Comparison of ENCODE assay signal across 15 cellular contexts in genomic region chr17:5225668-5226457, GRCh38. TPM values are rescaled to one million over a fixed set of nuclear protein-coding genes. Genes with fewer than 3 reads are reported as not detected.
DNase-seq lines count a peak whose midpoint lies in the region; ATAC-seq and TF ChIP-seq lines count a peak whose summit lies in the region.
"Had no signal": no experiment of that assay in that cellular context is flagged by ENCODE, and none has a peak within 500 bp of the region (broad histone marks: within the 10 kb centered on the region; RNA-seq: fewer than 3 reads in every experiment).

No MANE protein-coding gene starts in this region.

- POLR2A ChIA-PET in naive thymus-derived CD4-positive, alpha-beta T cell (lab: Charles Lee), result interaction anchor here (0.6 to 1.6 kb wide), 3 partner anchors 11 to 56 kb away, joined by 4 to 5 read pairs (median 4); partner anchors contain the start of gene RABEP1

- peak overlapping the region; percentile 73 for H3K4me3 ChIP-seq in GM12865 (ENCODE audit: low read depth, low read length)
- H3K4me3 ChIP-seq in naive thymus-derived CD4-positive, alpha-beta T cell (ENCODE audit: low read length), result no peak overlapping the region

- peak overlapping the region in 5 of 9 donors; percentile 6 to 81 (median 73) for H3K27ac Mint-ChIP-seq in naive thymus-derived CD4-positive, alpha-beta T cell
- no peak overlapping the region for H3K27ac Mint-ChIP-seq in glutamatergic neuron (ENCODE audit: unreplicated experiment)
- H3K27ac Mint-ChIP-seq: T-helper 2 cell treated with Interferon-gamma antibody and Interleukin-4, amounts not matched to agents 5 μg/mL and 100 μg/mL, for 36 hours had no signal

- intact Hi-C loops in naive thymus-derived CD4-positive, alpha-beta T cell (cut with micrococcal nuclease), result loop anchor here in 1 of 2 donors (2.0 kb wide), 1 partner anchor 17 kb away; no protein-coding TSS in a partner anchor

- TF ChIP-seq CTCF in GM12865 (IDR thresholded peaks at IDR 0.05; ENCODE audit: insufficient read depth, low read depth, low read length, missing control alignments), result no peak
- TF ChIP-seq CTCF in glutamatergic neuron (IDR thresholded peaks at IDR 0.05; ENCODE audit: partially characterized antibody, unreplicated experiment), result no peak

- peak; percentile 32 for ATAC-seq in GM21390 (IDR thresholded peaks at IDR 0.05; ENCODE audit: unreplicated experiment)
- ATAC-seq in naive thymus-derived CD4-positive, alpha-beta T cell, result peak; percentile 28
- ATAC-seq in HG03521 (IDR thresholded peaks at IDR 0.05; ENCODE audit: unreplicated experiment), result no peak

- DNase-seq in GM12865 (ENCODE audit: low read depth) (peak; percentile 96), NOMO-1 treated with dmso at 0.1 percent for 144 hours (lab: John Stamatoyannopoulos, UW; ENCODE audit: unreplicated experiment) (peak; percentile 10), UCSD-AML1 (lab: John Stamatoyannopoulos, UW; ENCODE audit: unreplicated experiment) (no peak), COR-L47 (lab: John Stamatoyannopoulos, UW) (no peak), glutamatergic neuron (no peak)
- DNase-seq in naive thymus-derived CD4-positive, alpha-beta T cell, result no peak
- DNase-seq: CD4-positive, alpha-beta memory T cell; GOT3; NCI-H526; stimulated activated CD4-positive, alpha-beta T cell treated with anti-CD3 and anti-CD28 coated beads, Interleukin-12 subunit alpha, Interleukin-12 subunit beta, amount 100 ng/mL, for 4 hours had no signal

- H3K27ac ChIP-seq in naive thymus-derived CD4-positive, alpha-beta T cell (ENCODE audit: low read depth, low read length), result no peak overlapping the region

- peaks cover 0 to 52% (median 17%) of the 10 kb centered on the region in 5 donors for H3K36me3 Mint-ChIP-seq in naive thymus-derived CD4-positive, alpha-beta T cell
- H3K36me3 Mint-ChIP-seq in glutamatergic neuron (ENCODE audit: unreplicated experiment), result no peaks in the 10 kb centered on the region

- no peaks in the 10 kb centered on the region for H3K27me3 ChIP-seq in naive thymus-derived CD4-positive, alpha-beta T cell (ENCODE audit: control insufficient read depth in 2 of 2, insufficient read depth in 2 of 2, low read length in 2 of 2)

- H3K9me3 ChIP-seq in naive thymus-derived CD4-positive, alpha-beta T cell (ENCODE audit: control insufficient read depth in 2 of 3, low read length in 3 of 3), result no peaks in the 10 kb centered on the region

- peaks cover 0 to 6% (median 0%) of the 10 kb centered on the region in 3 experiments for H3K36me3 ChIP-seq in naive thymus-derived CD4-positive, alpha-beta T cell (ENCODE audit: control insufficient read depth in 2 of 3, insufficient read depth in 3 of 3, low read length in 3 of 3)

- H3K4me1 ChIP-seq in naive thymus-derived CD4-positive, alpha-beta T cell (ENCODE audit: control insufficient read depth in 2 of 2, insufficient read depth in 2 of 2, low read length in 2 of 2), result peaks cover 11 to 58% of the 10 kb centered on the region in 2 donors

- H3K4me3 Mint-ChIP-seq in naive thymus-derived CD4-positive, alpha-beta T cell, result peak overlapping the region in 2 of 10 donors; percentile 5 to 59
- no peak overlapping the region for H3K4me3 Mint-ChIP-seq in glutamatergic neuron (ENCODE audit: unreplicated experiment)
- H3K4me3 Mint-ChIP-seq: T-helper 2 cell treated with Interferon-gamma antibody and Interleukin-4, amounts not matched to agents 5 μg/mL and 100 μg/mL, for 36 hours had no signal

- H3K4me1 Mint-ChIP-seq in naive thymus-derived CD4-positive, alpha-beta T cell, result peaks cover 5 to 58% (median 38%) of the 10 kb centered on the region in 7 donors
- H3K4me1 Mint-ChIP-seq in glutamatergic neuron (ENCODE audit: low read depth, unreplicated experiment), result no peaks in the 10 kb centered on the region

- CTCF ChIA-PET in naive thymus-derived CD4-positive, alpha-beta T cell (lab: Charles Lee), result interaction anchor here (0.6 kb wide), 1 partner anchor 1210 kb away, joined by 4 read pairs; no protein-coding TSS in a partner anchor

- H3K27me3 Mint-ChIP-seq in naive thymus-derived CD4-positive, alpha-beta T cell, result no peaks in the 10 kb centered on the region
- H3K27me3 Mint-ChIP-seq in glutamatergic neuron (ENCODE audit: unreplicated experiment), result peaks cover 3% of the 10 kb centered on the region
- H3K27me3 Mint-ChIP-seq: CD4-positive, alpha-beta memory T cell had no signal

- peaks cover 0 to 2% (median 0%) of the 10 kb centered on the region in 11 donors for H3K9me3 Mint-ChIP-seq in naive thymus-derived CD4-positive, alpha-beta T cell
- peaks cover 4% of the 10 kb centered on the region for H3K9me3 Mint-ChIP-seq in glutamatergic neuron (ENCODE audit: unreplicated experiment)
- H3K9me3 Mint-ChIP-seq: T-helper 2 cell treated with Interferon-gamma antibody and Interleukin-4, amounts not matched to agents 5 μg/mL and 100 μg/mL, for 36 hours had no signal

RNA-seq across cellular contexts. Expression of gene SCIMP, which starts 8.8 kb away (rescaled TPM):
- 10 to 100 TPM in 1 of 5 experiments, 1 to 10 TPM in 3, not detected in 1; 1.4 to 24.8 (median 1.6) TPM for total RNA-seq in naive thymus-derived CD4-positive, alpha-beta T cell
- under 1 TPM; 0.33 to 0.35 TPM for polyA plus RNA-seq in naive thymus-derived CD4-positive, alpha-beta T cell
- not detected for total RNA-seq in glutamatergic neuron (ENCODE audit: unreplicated experiment)
- total RNA-seq: fibroblast of lung, M059J had no signal
- polyA plus RNA-seq: fibroblast of lung had no signal

RNA-seq across cellular contexts. Expression of gene ZNF594, which starts 34.2 kb away (rescaled TPM):
- total RNA-seq in naive thymus-derived CD4-positive, alpha-beta T cell, result 10 to 100 TPM in 3 of 5 experiments, 1 to 10 TPM in 2; 4.8 to 35.7 (median 11.6) TPM
- polyA plus RNA-seq in naive thymus-derived CD4-positive, alpha-beta T cell, result 1 to 10 TPM; 2.6 to 4.4 TPM
- total RNA-seq in glutamatergic neuron (ENCODE audit: unreplicated experiment), result 21.2 TPM

RNA-seq across cellular contexts. Expression of gene RABEP1, which starts 56.2 kb away (rescaled TPM):
- total RNA-seq in naive thymus-derived CD4-positive, alpha-beta T cell, result 10 to 100 TPM; 37.3 to 58.5 (median 44.6) TPM
- polyA plus RNA-seq in naive thymus-derived CD4-positive, alpha-beta T cell, result 10 to 100 TPM; 26.2 to 35.9 TPM
- 63.0 TPM for total RNA-seq in glutamatergic neuron (ENCODE audit: unreplicated experiment)

Comparison
In these comparisons a context has a peak if more than half of its experiments do, and no peak if none do; other contexts are left out.
1. DNase-seq: peak in GM12865 (single experiment) and NOMO-1 treated with dmso at 0.1 percent for 144 hours (single experiment); none in naive thymus-derived CD4-positive, alpha-beta T cell (0 of 9), UCSD-AML1 (single experiment), COR-L47 (single experiment) and glutamatergic neuron (single experiment).